In the genomic region with DNA sequence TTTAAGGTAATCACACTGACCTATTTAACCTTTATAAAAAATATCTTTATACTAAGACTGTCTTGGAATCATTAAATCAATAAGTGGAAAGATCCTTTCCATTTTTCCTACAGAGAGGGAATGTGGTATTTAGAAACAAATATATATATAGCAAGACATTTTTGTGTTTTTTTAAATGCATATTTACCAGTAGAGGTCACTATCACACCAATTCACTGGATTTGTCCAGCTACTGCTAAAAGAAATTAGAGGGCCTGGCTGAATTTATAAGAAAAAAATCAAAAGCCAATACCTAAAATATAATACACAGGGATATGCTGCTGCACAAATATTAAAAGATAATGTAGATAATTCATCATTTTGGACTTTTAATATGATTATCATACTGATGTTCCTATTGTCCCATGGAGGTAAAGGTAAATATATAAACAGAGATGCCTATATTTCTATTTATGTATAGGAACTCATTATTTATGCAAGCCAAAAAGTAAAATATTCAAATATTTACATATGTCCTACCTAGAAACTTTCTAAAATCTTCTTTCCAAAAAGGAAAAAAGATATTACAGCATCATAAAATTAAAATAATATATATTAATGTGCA, we compare ENCODE assay signal across 9 cellular contexts.
DNase-seq lines count a peak whose midpoint lies in the region; ATAC-seq and TF ChIP-seq lines count a peak whose summit lies in the region.
"Had no signal": no experiment of that assay in that cellular context is flagged by ENCODE, and none has a peak within 500 bp of the region (broad histone marks: within the 10 kb centered on the region; RNA-seq: fewer than 3 reads in every experiment).

No MANE protein-coding gene starts in this region.

- H3K36me3 Mint-ChIP-seq in neural crest cell (ENCODE audit: low read depth) (peaks cover 12% of the 10 kb centered on the region), natural killer cell (peaks cover 10% of the 10 kb centered on the region)

- H3K4me3 Mint-ChIP-seq in neural crest cell (no peak overlapping the region), natural killer cell (no peak overlapping the region)
- H3K4me3 Mint-ChIP-seq: activated naive CD8-positive, alpha-beta T cell had no signal

- H3K27me3 Mint-ChIP-seq in neural crest cell (ENCODE audit: low read depth) (no peaks in the 10 kb centered on the region), natural killer cell (ENCODE audit: low read depth in 2 of 2) (no peaks in the 10 kb centered on the region)
- H3K27me3 Mint-ChIP-seq: activated naive CD8-positive, alpha-beta T cell had no signal

- H3K9me3 Mint-ChIP-seq in neural crest cell (peaks cover 5% of the 10 kb centered on the region), natural killer cell (peaks cover 4 to 6% of the 10 kb centered on the region in 2 donors)

- no peak overlapping the region for H3K27ac ChIP-seq in coronary artery

- H3K27ac Mint-ChIP-seq in neural crest cell (ENCODE audit: unreplicated experiment) (no peak overlapping the region), natural killer cell (no peak overlapping the region)
- H3K27ac Mint-ChIP-seq: activated naive CD8-positive, alpha-beta T cell had no signal

- DNase-seq in SKM-1 treated with dmso at 0.1 percent for 144 hours (lab: John Stamatoyannopoulos, UW; ENCODE audit: unreplicated experiment) (peak; percentile 35), SKM-1 (lab: John Stamatoyannopoulos, UW; ENCODE audit: unreplicated experiment) (no peak), NCI-H2227 treated with DMSO at 0.1 percent for 48 hours (lab: John Stamatoyannopoulos, UW) (peak; percentile 18), coronary artery (ENCODE audit: low spot score) (no peak), neural crest cell (ENCODE audit: low read depth, low spot score) (no peak), natural killer cell (no peak)

- peak; percentile 18 for TF ChIP-seq CTCF in coronary artery (IDR thresholded peaks at IDR 0.05)
- TF ChIP-seq CTCF in neural crest cell (conservative IDR thresholded peaks at IDR 0.05), result peak; percentile 74
- TF ChIP-seq CTCF in natural killer cell (IDR thresholded peaks at IDR 0.05), result no peak

- intact Hi-C loops in natural killer cell (cut with micrococcal nuclease), result no loop called here

- H3K4me1 Mint-ChIP-seq in neural crest cell, result no peaks in the 10 kb centered on the region
- H3K4me1 Mint-ChIP-seq in natural killer cell, result no peaks in the 10 kb centered on the region

- H3K4me3 ChIP-seq in coronary artery, result no peak overlapping the region

- ATAC-seq in GM18861 (IDR thresholded peaks at IDR 0.05; ENCODE audit: unreplicated experiment), result no peak
- ATAC-seq in natural killer cell, result no peak
- no peak for ATAC-seq in GM18502 (IDR thresholded peaks at IDR 0.05; ENCODE audit: poor library complexity, unreplicated experiment)

Comparison
In these comparisons a context has a peak if more than half of its experiments do, and no peak if none do; other contexts are left out.
1. DNase-seq: peak in SKM-1 treated with dmso at 0.1 percent for 144 hours (single experiment) and NCI-H2227 treated with DMSO at 0.1 percent for 48 hours (single experiment); none in SKM-1 (single experiment), coronary artery (single experiment), neural crest cell (single experiment) and natural killer cell (single experiment).